ENCODE assay signal across 1 cellular context in genomic region chr14:94058674-94059138, GRCh38.
TF ChIP-seq lines count a peak whose summit lies in the region.

No MANE protein-coding gene starts in this region.

TF ChIP-seq in HepG2, 621 proteins besides CTCF, POLR2A, EP300 and RAD21 (continued from another document and continues in another):
- TF ChIP-seq ZNF550 (CRISPR knock-in tag; IDR thresholded peaks at IDR 0.05; ENCODE audit: borderline replicate concordance) (no peak), ZNF367 (CRISPR knock-in tag; IDR thresholded peaks at IDR 0.05; ENCODE audit: borderline replicate concordance) (no peak), RBM39 (IDR thresholded peaks at IDR 0.05; ENCODE audit: low read depth, low read length, poor library complexity, severe bottlenecking) (no peak), ZNF30 (CRISPR knock-in tag; IDR thresholded peaks at IDR 0.05) (no peak), ZNF501 (CRISPR knock-in tag; IDR thresholded peaks at IDR 0.05) (0 out of 2 replicates have a peak, but pooled peaks have one; percentile 29), RARA (CRISPR knock-in tag; IDR thresholded peaks at IDR 0.05) (peak; percentile 61), LCORL (IDR thresholded peaks at IDR 0.05) (no peak), LCORL (CRISPR knock-in tag; IDR thresholded peaks at IDR 0.05) (peak; percentile 61; the same call in 1 of the 2 replicates), ZFYVE20 (CRISPR knock-in tag; IDR thresholded peaks at IDR 0.05; ENCODE audit: borderline replicate concordance, low read depth) (no peak), ZMYM4 (CRISPR knock-in tag; IDR thresholded peaks at IDR 0.05) (0 out of 2 replicates have a peak, but pooled peaks have one; percentile 31), POGZ (CRISPR knock-in tag; IDR thresholded peaks at IDR 0.05) (no peak; the same call in 1 of the 2 replicates), IKZF5 (CRISPR knock-in tag; IDR thresholded peaks at IDR 0.05) (0 out of 2 replicates have a peak, but pooled peaks have one; percentile 65), ZNF121 (CRISPR knock-in tag; IDR thresholded peaks at IDR 0.05) (peak; percentile 100), PHF21A (CRISPR knock-in tag; IDR thresholded peaks at IDR 0.05) (peak; percentile 61; the same call in 1 of the 2 replicates), ARNT2 (CRISPR knock-in tag; IDR thresholded peaks at IDR 0.05; ENCODE audit: low read depth) (no peak), RXRB (CRISPR knock-in tag; IDR thresholded peaks at IDR 0.05; ENCODE audit: borderline replicate concordance) (peak; percentile 57; the same call in 1 of the 2 replicates), THRA (CRISPR knock-in tag; IDR thresholded peaks at IDR 0.05; ENCODE audit: borderline replicate concordance) (peak; percentile 37; the same call in 1 of the 2 replicates), YY1 (IDR thresholded peaks at IDR 0.05; ENCODE audit: insufficient read depth, insufficient replicate concordance, low read depth, low read length) (no peak), TBL1XR1 (IDR thresholded peaks at IDR 0.05; ENCODE audit: borderline replicate concordance, low read length, partially characterized antibody) (peak; percentile 67), DR1 (CRISPR knock-in tag; IDR thresholded peaks at IDR 0.05) (no peak), CREM (IDR thresholded peaks at IDR 0.05) (peak; percentile 66), CREM (CRISPR knock-in tag; IDR thresholded peaks at IDR 0.05) (no peak), SKIL (CRISPR knock-in tag; IDR thresholded peaks at IDR 0.05; ENCODE audit: borderline replicate concordance) (no peak), ZNF281 (CRISPR knock-in tag; IDR thresholded peaks at IDR 0.05; ENCODE audit: borderline replicate concordance) (no peak), GATAD2A (CRISPR knock-in tag; IDR thresholded peaks at IDR 0.05) (peak; percentile 81), ZBTB33 (CRISPR knock-in tag; IDR thresholded peaks at IDR 0.05) (no peak), ZMYM2 (CRISPR knock-in tag; IDR thresholded peaks at IDR 0.05) (0 out of 2 replicates have a peak, but pooled peaks have one; percentile 52), FOXC1 (CRISPR knock-in tag; IDR thresholded peaks at IDR 0.05; ENCODE audit: borderline replicate concordance) (0 out of 2 replicates have a peak, but pooled peaks have one; percentile 14), HCFC1 (IDR thresholded peaks at IDR 0.05; ENCODE audit: low read depth, low read length) (no peak), ZBTB25 (CRISPR knock-in tag; IDR thresholded peaks at IDR 0.05) (no peak), ZNF296 (CRISPR knock-in tag; conservative IDR thresholded peaks at IDR 0.05) (no peak), THAP9 (CRISPR knock-in tag; IDR thresholded peaks at IDR 0.05; ENCODE audit: borderline replicate concordance) (no peak), HNF1B (CRISPR knock-in tag; IDR thresholded peaks at IDR 0.05) (peak; percentile 95), HINFP (CRISPR knock-in tag; IDR thresholded peaks at IDR 0.05; ENCODE audit: low read depth) (no peak), KMT2B (CRISPR knock-in tag; IDR thresholded peaks at IDR 0.05) (no peak), FOXP4 (CRISPR knock-in tag; IDR thresholded peaks at IDR 0.05) (peak; percentile 76), ZNF543 (CRISPR knock-in tag; IDR thresholded peaks at IDR 0.05) (no peak), GATA4 (IDR thresholded peaks at IDR 0.05; ENCODE audit: borderline replicate concordance, low read depth) (peak; percentile 66; the same call in 1 of the 2 replicates), ZBTB42 (CRISPR knock-in tag; IDR thresholded peaks at IDR 0.05) (no peak)
